In genomic region chr3:48428863-48429415, GRCh38 we compare ENCODE assay signal across 1 cellular context.
TF ChIP-seq lines count a peak whose summit lies in the region.

No MANE protein-coding gene starts in this region.

TF ChIP-seq in K562, 482 proteins besides CTCF, POLR2A, EP300 and RAD21:
- TF ChIP-seq UBTF (IDR thresholded peaks at IDR 0.05; ENCODE audit: borderline replicate concordance in 1 of 2, low read depth in 2 of 2, low read length in 2 of 2) (peak in 1 of 2 experiments; percentile 74; a peak in 1 of 4 replicates), HMGN3 (IDR thresholded peaks at IDR 0.05; ENCODE audit: borderline replicate concordance, extremely low read depth, insufficient read length, low read depth, low read length) (peak; percentile 15), ZBTB33 (CRISPR knock-in tag; IDR thresholded peaks at IDR 0.05) (no peak), PHF8 (IDR thresholded peaks at IDR 0.05; ENCODE audit: borderline replicate concordance, low read length) (peak; percentile 44; the same call in 1 of the 2 replicates), POLR2G (IDR thresholded peaks at IDR 0.05; ENCODE audit: low read depth, low read length) (peak; percentile 55; the same call in 1 of the 2 replicates)
